In the genomic region with DNA sequence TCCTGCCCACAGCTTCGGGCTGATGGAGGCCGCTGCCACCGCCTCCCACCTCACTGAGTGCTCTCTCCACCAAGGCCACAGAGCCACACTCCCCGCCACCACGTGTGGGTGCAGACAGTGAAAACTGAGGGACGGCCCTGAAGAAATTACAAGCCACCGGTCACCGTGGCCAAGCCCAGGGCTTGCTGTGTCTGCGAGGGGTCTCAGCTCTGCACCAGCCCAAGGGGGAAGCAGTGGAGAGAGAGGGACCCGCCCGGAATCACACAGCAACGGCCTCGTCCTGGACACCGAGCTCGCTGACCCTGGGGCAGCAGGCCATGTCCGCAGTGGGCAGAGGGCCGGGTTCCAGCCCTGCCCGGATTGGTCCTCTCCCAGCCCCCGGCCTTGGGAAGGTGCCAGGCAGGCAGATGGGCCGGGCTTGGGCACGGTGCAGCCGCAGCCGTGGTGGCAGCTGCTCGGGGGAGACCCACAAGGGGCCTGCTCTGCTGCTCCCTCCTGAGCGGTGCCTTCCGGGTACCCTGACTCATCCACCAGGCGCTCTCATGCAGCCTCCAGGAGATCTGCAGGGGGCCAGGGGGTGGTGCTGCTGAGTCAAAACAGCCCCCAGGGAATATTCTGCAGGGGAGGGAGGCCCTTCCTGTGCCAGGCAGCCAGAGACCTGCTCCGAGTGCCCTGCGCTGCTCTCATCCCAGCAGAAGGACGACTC, we compare ENCODE assay signal across 8 cellular contexts.
DNase-seq lines count a peak whose midpoint lies in the region; ATAC-seq and TF ChIP-seq lines count a peak whose summit lies in the region.

No MANE protein-coding gene starts in this region.

- no peak overlapping the region for H3K4me3 Mint-ChIP-seq in activated naive CD4-positive, alpha-beta T cell treated with anti-CD3 and anti-CD28 coated beads, Interleukin-2, amount 10 ng/mL, durations not matched to agents 7 days and 5 days

- no peak overlapping the region for H3K27ac Mint-ChIP-seq in activated naive CD4-positive, alpha-beta T cell treated with anti-CD3 and anti-CD28 coated beads, Interleukin-2, amount 10 ng/mL, durations not matched to agents 7 days and 5 days

- H3K27me3 ChIP-seq in BLaER1 treated with 17β-estradiol and CSF1 and Interleukin-3, amounts not matched to agents 10 nM and 100 nM: peaks cover 0 to 33% (median 0%) of the 10 kb centered on the region in 11 experiments; a peak in 4 of 22 replicates

- H3K27me3 Mint-ChIP-seq in activated naive CD4-positive, alpha-beta T cell treated with anti-CD3 and anti-CD28 coated beads, Interleukin-2, amount 10 ng/mL, durations not matched to agents 7 days and 5 days: no peaks in the 10 kb centered on the region

- peak; percentile 79 for DNase-seq in GM20000 (ENCODE audit: low spot score)
- DNase-seq in NCI-H2171 (lab: John Stamatoyannopoulos, UW): peak; percentile 98
- peak; percentile 47 for DNase-seq in astrocyte of the cerebellum (ENCODE audit: low read depth)
- peak; percentile 67 for DNase-seq in left kidney (ENCODE audit: low read depth, low spot score)
- DNase-seq in activated naive CD4-positive, alpha-beta T cell treated with anti-CD3 and anti-CD28 coated beads, Interleukin-2, amount 10 ng/mL, durations not matched to agents 7 days and 5 days: no peak

- no peaks in the 10 kb centered on the region for H3K36me3 Mint-ChIP-seq in activated naive CD4-positive, alpha-beta T cell treated with anti-CD3 and anti-CD28 coated beads, Interleukin-2, amount 10 ng/mL, durations not matched to agents 7 days and 5 days

- H3K9me3 Mint-ChIP-seq in activated naive CD4-positive, alpha-beta T cell treated with anti-CD3 and anti-CD28 coated beads, Interleukin-2, amount 10 ng/mL, durations not matched to agents 7 days and 5 days: peaks cover 2% of the 10 kb centered on the region

- peaks cover 0 to 3% (median 0%) of the 10 kb centered on the region in 11 experiments; a peak in 1 of 22 replicates for H3K9me3 ChIP-seq in BLaER1 treated with 17β-estradiol and CSF1 and Interleukin-3, amounts not matched to agents 10 nM and 100 nM (replicated peaks in 1 of 11)

- H3K4me2 ChIP-seq in BLaER1 treated with 17β-estradiol and CSF1 and Interleukin-3, amounts not matched to agents 10 nM and 100 nM: peak overlapping the region; percentile 85 to 99 (median 96)

- H3K36me3 ChIP-seq in BLaER1 treated with 17β-estradiol and CSF1 and Interleukin-3, amounts not matched to agents 10 nM and 100 nM: peaks cover 0 to 6% (median 0%) of the 10 kb centered on the region in 11 experiments; a peak in 1 of 22 replicates

- peak overlapping the region in 7 of 10 experiments; percentile 22 to 55 (median 42); a peak in 12 of 20 replicates for H3K4me3 ChIP-seq in BLaER1 treated with 17β-estradiol and CSF1 and Interleukin-3, amounts not matched to agents 10 nM and 100 nM
- H3K4me3 ChIP-seq in astrocyte of the cerebellum (ENCODE audit: low read depth, low read length): no peak overlapping the region

- H3K27ac ChIP-seq in BLaER1 treated with 17β-estradiol and CSF1 and Interleukin-3, amounts not matched to agents 10 nM and 100 nM: peak overlapping the region in 9 of 11 experiments; percentile 64 to 97 (median 85); a peak in 19 of 22 replicates

- H4K20me1 ChIP-seq in BLaER1 treated with 17β-estradiol and CSF1 and Interleukin-3, amounts not matched to agents 10 nM and 100 nM: peaks cover 50 to 100% (median 72%) of the 10 kb centered on the region in 11 experiments; a peak in 21 of 22 replicates

- H3K9ac ChIP-seq in BLaER1 treated with 17β-estradiol and CSF1 and Interleukin-3, amounts not matched to agents 10 nM and 100 nM: peak overlapping the region in 9 of 11 experiments; percentile 55 to 87 (median 77); a peak in 17 of 22 replicates

- peaks cover 13% of the 10 kb centered on the region for H3K4me1 Mint-ChIP-seq in activated naive CD4-positive, alpha-beta T cell treated with anti-CD3 and anti-CD28 coated beads, Interleukin-2, amount 10 ng/mL, durations not matched to agents 7 days and 5 days

- peak; percentile 29 for TF ChIP-seq CTCF in GM20000 (IDR thresholded peaks at IDR 0.05; ENCODE audit: extremely low read depth, missing control alignments)
- TF ChIP-seq CTCF in astrocyte of the cerebellum (IDR thresholded peaks at IDR 0.05; ENCODE audit: low read depth, low read length, missing control alignments): peak; percentile 46

- in situ Hi-C loops in astrocyte of the cerebellum (cut with HindIII; ENCODE audit: low sequenced_read_pairs): no loop called here

- peaks cover 76 to 90% (median 85%) of the 10 kb centered on the region in 10 experiments for H3K4me1 ChIP-seq in BLaER1 treated with 17β-estradiol and CSF1 and Interleukin-3, amounts not matched to agents 10 nM and 100 nM

- CTCF ChIA-PET in activated naive CD4-positive, alpha-beta T cell treated with anti-CD3 and anti-CD28 coated beads, Interleukin-2, amount 10 ng/mL, durations not matched to agents 7 days and 5 days (lab: Charles Lee): no interaction called here

- ATAC-seq in GM18867 (IDR thresholded peaks at IDR 0.05; ENCODE audit: unreplicated experiment) (no peak), GM18519 (IDR thresholded peaks at IDR 0.05; ENCODE audit: low FRiP score, unreplicated experiment) (no peak)
